Comparison of ENCODE assay signal across 16 cellular contexts in genomic region chr7:100215895-100216294, GRCh38. TPM values are rescaled to one million over a fixed set of nuclear protein-coding genes. Genes with fewer than 3 reads are reported as not detected.
DNase-seq lines count a peak whose midpoint lies in the region; TF ChIP-seq lines count a peak whose summit lies in the region.
"Had no signal": no experiment of that assay in that cellular context is flagged by ENCODE, and none has a peak within 500 bp of the region (broad histone marks: within the 10 kb centered on the region; RNA-seq: fewer than 3 reads in every experiment).

No MANE protein-coding gene starts in this region.

- H2BK15ac ChIP-seq in mesenchymal stem cell (ENCODE audit: low read depth, poor library complexity, severe bottlenecking): no peak overlapping the region
- H2BK15ac ChIP-seq in H9 (ENCODE audit: low read depth, low read length): no peak overlapping the region

- no peak overlapping the region for H3K4me3 ChIP-seq in HFF-Myc (replicated peaks; ENCODE audit: low read depth, low read length)
- H3K4me3 ChIP-seq in choroid plexus epithelial cell (ENCODE audit: low read depth, low read length): no peak overlapping the region
- H3K4me3 ChIP-seq in mesenchymal stem cell (ENCODE audit: insufficient read depth in 1 of 2, low read depth in 1 of 2, low read length in 2 of 2): no peak overlapping the region
- H3K4me3 ChIP-seq: coronary artery, SK-N-MC had no signal

- H3K9me3 ChIP-seq in mesenchymal stem cell (ENCODE audit: control insufficient read depth, low read length) (no peaks in the 10 kb centered on the region), H9 (ENCODE audit: control insufficient read depth, low read depth, low read length) (no peaks in the 10 kb centered on the region)

- H2AFZ ChIP-seq in mesenchymal stem cell (ENCODE audit: low read depth, low read length) (no peak overlapping the region), H9 (ENCODE audit: low read length) (no peak overlapping the region)
- H2AFZ ChIP-seq: parathyroid adenoma had no signal

- H4K5ac ChIP-seq in H9 (ENCODE audit: insufficient read length, low read depth, low read length): no peak overlapping the region

- no peak overlapping the region for H3K27ac Mint-ChIP-seq in H9

- no peak overlapping the region for H2AK5ac ChIP-seq in mesenchymal stem cell (ENCODE audit: low read length, severe bottlenecking)
- no peak overlapping the region for H2AK5ac ChIP-seq in H9 (ENCODE audit: insufficient read length, low read length)

- no peak overlapping the region for H2BK120ac ChIP-seq in mesenchymal stem cell (ENCODE audit: low read depth, low read length)
- no peak overlapping the region for H2BK120ac ChIP-seq in H9 (ENCODE audit: low read depth, low read length, poor library complexity, severe bottlenecking)

- DNase-seq in Ammon's horn (ENCODE audit: low spot score): peak; percentile 22
- peak; percentile 4 for DNase-seq in HFF-Myc (ENCODE audit: extremely low read depth, low read depth)
- peak; percentile 26 for DNase-seq in choroid plexus epithelial cell (ENCODE audit: low read depth)
- peak; percentile 38 for DNase-seq in mesenchymal stem cell
- no peak for DNase-seq in H9
- DNase-seq in stimulated activated CD4-positive, alpha-beta T cell treated with anti-CD3 and anti-CD28 coated beads, Interleukin-1b, Interleukin-23, amount 100 ng/mL, for 48 hours: no peak
- no peak for DNase-seq in putamen (ENCODE audit: low spot score)
- no peak for DNase-seq in glomerular visceral epithelial cell (ENCODE audit: extremely low spot score)
- DNase-seq: activated CD4-positive, alpha-beta T cell treated with anti-CD3 and anti-CD28 coated beads for 1 hour; glutamatergic neuron; NCI-H1417; stimulated activated CD4-positive, alpha-beta T cell treated with anti-CD3 and anti-CD28 coated beads, Interleukin-2, amount 100 ng/mL, for 48 hours; stimulated activated naive CD4-positive, alpha-beta T cell treated with Interleukin-2 at 50 U/mL for 16 hours had no signal

- peaks cover 0 to 17% of the 10 kb centered on the region in 2 experiments for H3K36me3 ChIP-seq in mesenchymal stem cell (ENCODE audit: control insufficient read depth in 1 of 2, insufficient read depth in 2 of 2, low read depth in 1 of 2, low read length in 2 of 2)

- H3K4ac ChIP-seq in mesenchymal stem cell (ENCODE audit: low read depth in 1 of 2, low read length in 2 of 2) (no peak overlapping the region), H9 (ENCODE audit: low read depth, low read length) (no peak overlapping the region)

- H3K79me1 ChIP-seq in mesenchymal stem cell (replicated peaks; ENCODE audit: low read length, poor library complexity, severe bottlenecking) (no peaks in the 10 kb centered on the region), H9 (ENCODE audit: insufficient read depth, low read depth, low read length, poor library complexity, severe bottlenecking) (no peaks in the 10 kb centered on the region)

- no peaks in the 10 kb centered on the region for H3K36me3 Mint-ChIP-seq in H9 (ENCODE audit: insufficient read depth in 1 of 3, low read depth in 3 of 3)

- no peak overlapping the region for H4K8ac ChIP-seq in mesenchymal stem cell (ENCODE audit: low read length)
- no peak overlapping the region for H4K8ac ChIP-seq in H9 (replicated peaks; ENCODE audit: insufficient read length, low read depth, low read length)

- H3K9me3 Mint-ChIP-seq in H9: no peaks in the 10 kb centered on the region

- no peak overlapping the region for H3T11ph ChIP-seq in H9 (ENCODE audit: low read length)

- TF ChIP-seq CTCF in HFF-Myc (IDR thresholded peaks at IDR 0.05; ENCODE audit: low read depth, low read length, missing control alignments) (no peak), choroid plexus epithelial cell (conservative IDR thresholded peaks at IDR 0.05; ENCODE audit: low read depth, low read length) (no peak), H9 (conservative IDR thresholded peaks at IDR 0.05) (no peak)

- H3K14ac ChIP-seq in mesenchymal stem cell (ENCODE audit: low read length in 2 of 2): no peak overlapping the region
- H3K14ac ChIP-seq in H9 (ENCODE audit: insufficient read depth, low read length): no peak overlapping the region

- H3K4me1 ChIP-seq in mesenchymal stem cell (ENCODE audit: control insufficient read depth, insufficient read depth, low read depth, low read length) (no peaks in the 10 kb centered on the region), H9 (ENCODE audit: insufficient read depth, low read length) (no peaks in the 10 kb centered on the region)
- H3K4me1 ChIP-seq: parathyroid adenoma had no signal

- H3K79me2 ChIP-seq in H9 (ENCODE audit: insufficient read depth, low read length): no peaks in the 10 kb centered on the region
- H3K79me2 ChIP-seq: parathyroid adenoma had no signal

- no peak overlapping the region for H3K18ac ChIP-seq in mesenchymal stem cell (ENCODE audit: low read depth in 1 of 2, low read length in 2 of 2)
- H3K18ac ChIP-seq in H9 (ENCODE audit: insufficient read length, low read depth, low read length): no peak overlapping the region

- H3K4me1 Mint-ChIP-seq in H9: peaks cover 13 to 26% of the 10 kb centered on the region in 2 experiments

- H3K27ac ChIP-seq in mesenchymal stem cell (ENCODE audit: low read length, poor library complexity, severe bottlenecking): no peak overlapping the region
- no peak overlapping the region for H3K27ac ChIP-seq in H9 (ENCODE audit: insufficient read length, low read depth, low read length)
- H3K27ac ChIP-seq: coronary artery, parathyroid adenoma, SK-N-MC had no signal

- no peak overlapping the region for H2BK5ac ChIP-seq in mesenchymal stem cell (ENCODE audit: low read depth, low read length, poor library complexity, severe bottlenecking)
- H2BK5ac ChIP-seq in H9 (ENCODE audit: insufficient read length, low read length): no peak overlapping the region

- H3K27me3 ChIP-seq in mesenchymal stem cell (ENCODE audit: control insufficient read depth in 1 of 2, insufficient read depth in 1 of 2, low read length in 2 of 2): peaks cover 0 to 27% of the 10 kb centered on the region in 2 experiments
- peaks cover 3% of the 10 kb centered on the region; the same call in 1 of the 2 replicates for H3K27me3 ChIP-seq in H9 (ENCODE audit: insufficient read depth, low read length)

- H3K27me3 Mint-ChIP-seq in H9 (ENCODE audit: low read depth): peaks cover 45% of the 10 kb centered on the region

- 90% methylated on average over 4 of the region's 6 CpGs for WGBS in mesenchymal stem cell
- no CpG with 5 or more reads among the region's 6 CpGs for WGBS in H9 (ENCODE audit: extremely low coverage, insufficient read length, low lambda C conversion rate)

- no peak overlapping the region for H2BK20ac ChIP-seq in H9 (ENCODE audit: low read depth, low read length, poor library complexity, severe bottlenecking)

- no peak overlapping the region for H3K4me3 Mint-ChIP-seq in H9

- H4K91ac ChIP-seq in mesenchymal stem cell (ENCODE audit: low read length): no peak overlapping the region
- no peak overlapping the region for H4K91ac ChIP-seq in H9 (ENCODE audit: insufficient read length, low read depth, low read length)

- H2BK12ac ChIP-seq in mesenchymal stem cell (ENCODE audit: low read length in 2 of 2): no peak overlapping the region
- H2BK12ac ChIP-seq in H9 (ENCODE audit: insufficient read length, low read depth, low read length): no peak overlapping the region

- H3K23me2 ChIP-seq in H9 (ENCODE audit: insufficient read length, low read depth, low read length, poor library complexity, severe bottlenecking): no peaks in the 10 kb centered on the region

- H3K4me2 ChIP-seq in mesenchymal stem cell (ENCODE audit: low read length, poor library complexity, severe bottlenecking) (no peak overlapping the region), H9 (ENCODE audit: insufficient read depth, insufficient read length, low read length) (no peak overlapping the region)

- H3K23ac ChIP-seq in mesenchymal stem cell (ENCODE audit: low read length in 2 of 2): no peak overlapping the region
- H3K23ac ChIP-seq in H9 (ENCODE audit: insufficient read length, low read depth, low read length): no peak overlapping the region

- peak overlapping the region; percentile 43 for H3K9ac ChIP-seq in mesenchymal stem cell (ENCODE audit: low read length)
- H3K9ac ChIP-seq in H9 (ENCODE audit: extremely low read depth, insufficient read length, low read length): no peak overlapping the region
- H3K9ac ChIP-seq: parathyroid adenoma had no signal

- H4K20me1 ChIP-seq in H9 (ENCODE audit: control insufficient read depth, insufficient read depth, insufficient read length): no peaks in the 10 kb centered on the region

- H3K56ac ChIP-seq in H9 (ENCODE audit: insufficient read length, low read depth, low read length): no peak overlapping the region

RNA-seq across cellular contexts. Expression of gene PVRIG, which starts 3.9 kb away (rescaled TPM):
- polyA plus RNA-seq in mesenchymal stem cell (2013, experiment 1 of 2): not detected
- polyA plus RNA-seq in mesenchymal stem cell (2013, experiment 2 of 2): not detected
- 0.50 and 0.70 TPM in 2 replicates for total RNA-seq in H9 (2021)

RNA-seq across cellular contexts. Expression of gene STAG3, which starts 38.2 kb away (rescaled TPM):
- 0.15 TPM for polyA plus RNA-seq in mesenchymal stem cell (2013, experiment 1 of 2)
- 0.32 TPM for polyA plus RNA-seq in mesenchymal stem cell (2013, experiment 2 of 2)
- 2.6 and 3.1 TPM in 2 replicates for total RNA-seq in H9 (2021)

RNA-seq across cellular contexts. Expression of gene GPC2, which starts 38.7 kb away (rescaled TPM):
- polyA plus RNA-seq in mesenchymal stem cell (2013, experiment 1 of 2): 3.4 TPM
- 2.7 TPM for polyA plus RNA-seq in mesenchymal stem cell (2013, experiment 2 of 2)
- 39.5 and 45.2 TPM in 2 replicates for total RNA-seq in H9 (2021)

RNA-seq across cellular contexts. Expression of gene GAL3ST4, which starts 47.5 kb away (rescaled TPM):
- polyA plus RNA-seq in mesenchymal stem cell (2013, experiment 1 of 2): 8.2 TPM
- polyA plus RNA-seq in mesenchymal stem cell (2013, experiment 2 of 2): 8.0 TPM
- 6.0 and 7.0 TPM in 2 replicates for total RNA-seq in H9 (2021)

RNA-seq across cellular contexts. Expression of gene TRAPPC14, which starts 57.4 kb away (rescaled TPM):
- 11.9 TPM for polyA plus RNA-seq in mesenchymal stem cell (2013, experiment 1 of 2)
- polyA plus RNA-seq in mesenchymal stem cell (2013, experiment 2 of 2): 11.4 TPM
- total RNA-seq in H9 (2021): 31.8 and 32.8 TPM in 2 replicates

Comparison
In these comparisons a context has a peak if more than half of its experiments do, and no peak if none do; other contexts are left out.
1. DNase-seq: peak in Ammon's horn (single experiment), HFF-Myc (single experiment), choroid plexus epithelial cell (single experiment) and mesenchymal stem cell (single experiment); none in H9 (single experiment), stimulated activated CD4-positive, alpha-beta T cell treated with anti-CD3 and anti-CD28 coated beads, Interleukin-1b, Interleukin-23, amount 100 ng/mL, for 48 hours (single experiment), putamen (single experiment) and glomerular visceral epithelial cell (single experiment).